In genomic region chr9:4798281-4798680, GRCh38 we compare ENCODE assay signal across 15 cellular contexts. TPM values are rescaled to one million over a fixed set of nuclear protein-coding genes. Genes with fewer than 3 reads are reported as not detected.
DNase-seq lines count a peak whose midpoint lies in the region; ATAC-seq and TF ChIP-seq lines count a peak whose summit lies in the region.
"Had no signal": no experiment of that assay in that cellular context is flagged by ENCODE, and none has a peak within 500 bp of the region (broad histone marks: within the 10 kb centered on the region; RNA-seq: fewer than 3 reads in every experiment).

No MANE protein-coding gene starts in this region.

- H3K4me3 Mint-ChIP-seq in CD14-positive monocyte: no peak overlapping the region
- H3K4me3 Mint-ChIP-seq in activated CD8-positive, alpha-beta T cell treated with anti-CD3 and anti-CD28 coated beads for 36 hours: no peak overlapping the region

- H3K4me2 ChIP-seq in Karpas-422 (ENCODE audit: low read depth, low read length, poor library complexity, severe bottlenecking): peak overlapping the region; percentile 45

- no peak overlapping the region for H2AFZ ChIP-seq in Karpas-422 (ENCODE audit: low read length)

- CTCF ChIA-PET in activated CD8-positive, alpha-beta T cell treated with anti-CD3 and anti-CD28 coated beads for 36 hours (lab: Charles Lee): interaction anchor here (1.0 to 2.4 kb wide), 4 partner anchors 13 to 380 kb away, joined by 3 to 11 read pairs (median 6); no protein-coding TSS in a partner anchor

- H3K9me3 ChIP-seq in Karpas-422 (ENCODE audit: low read length) (no peaks in the 10 kb centered on the region), adrenal gland (replicated peaks in 1 of 3) (no peaks in the 10 kb centered on the region), neutrophil (no peaks in the 10 kb centered on the region)
- H3K9me3 ChIP-seq: esophagus squamous epithelium, MG63 had no signal

- H3K79me2 ChIP-seq in Karpas-422 (ENCODE audit: low read length): peaks cover 100% of the 10 kb centered on the region

- H3K4me1 ChIP-seq in Karpas-422 (ENCODE audit: low read length) (peaks cover 33% of the 10 kb centered on the region), adrenal gland (replicated peaks in 1 of 2) (peaks cover 13 to 42% of the 10 kb centered on the region in 2 donors), neutrophil (ENCODE audit: control insufficient read depth in 1 of 2, insufficient read depth in 1 of 2, low read depth in 1 of 2, low read length in 1 of 2) (peaks cover 30 to 38% of the 10 kb centered on the region in 2 experiments)

- intact Hi-C loops in CD14-positive monocyte (cut with micrococcal nuclease) (loop anchor here (5.0 to 10.0 kb wide), 6 partner anchors 36 to 837 kb away; partner anchors contain the start of genes AK3 (in 1 of the 2), CDC37L1 (in 1 of the 2) and JAK2 (in 1 of the 2)), adrenal gland (cut with DNase I) (loop anchor here (10.0 kb wide), 1 partner anchor 187 kb away; the partner anchor contains the start of gene JAK2 (in 2 of the 2))
- intact Hi-C loops in activated CD8-positive, alpha-beta T cell treated with anti-CD3 and anti-CD28 coated beads for 36 hours (cut with micrococcal nuclease): no loop called here

- H3K9me2 ChIP-seq in Karpas-422 (replicated peaks; ENCODE audit: insufficient read depth, low read length): no peaks in the 10 kb centered on the region

- DNase-seq in CD14-positive monocyte (ENCODE audit: low spot score) (no peak), Karpas-422 (no peak), adrenal gland (no peak), DMS79 (lab: John Stamatoyannopoulos, UW) (no peak)
- no peak for DNase-seq in activated CD4-positive, alpha-beta T cell treated with anti-CD3 and anti-CD28 coated beads for 1 hour
- no peak for DNase-seq in activated CD8-positive, alpha-beta T cell treated with anti-CD3 and anti-CD28 coated beads for 36 hours
- DNase-seq: esophagus squamous epithelium; MG63; NK-92 treated with Interleukin-12 subunit alpha and Interleukin-12 subunit beta, amount 100 ng/mL, for 24 hours; stimulated activated CD4-positive, alpha-beta T cell treated with anti-CD3 and anti-CD28 coated beads, Interleukin-1b, Interleukin-23, amount 100 ng/mL, for 48 hours; stimulated activated naive CD8-positive, alpha-beta T cell treated with anti-CD3 and anti-CD28 coated beads, Interleukin-15, Interleukin-2, amounts not matched to agents 100 U/mL and 50 U/mL, for 24 hours; T-helper 9 cell had no signal

- H3K36me3 ChIP-seq in Karpas-422 (ENCODE audit: insufficient read depth, low read length) (peaks cover 20% of the 10 kb centered on the region), adrenal gland (replicated peaks in 1 of 2) (no peaks in the 10 kb centered on the region), neutrophil (no peaks in the 10 kb centered on the region)
- H3K36me3 ChIP-seq: esophagus squamous epithelium, MG63 had no signal

- H3K27me3 ChIP-seq in Karpas-422 (ENCODE audit: low read length) (no peaks in the 10 kb centered on the region), adrenal gland (no peaks in the 10 kb centered on the region), neutrophil (no peaks in the 10 kb centered on the region)
- H3K27me3 ChIP-seq: esophagus squamous epithelium, MG63 had no signal

- H3K9me3 Mint-ChIP-seq in CD14-positive monocyte: no peaks in the 10 kb centered on the region
- H3K9me3 Mint-ChIP-seq in activated CD8-positive, alpha-beta T cell treated with anti-CD3 and anti-CD28 coated beads for 36 hours: peaks cover 1% of the 10 kb centered on the region

- peak overlapping the region; percentile 21 for H3K9ac ChIP-seq in Karpas-422 (ENCODE audit: low read length)

- H3K27ac ChIP-seq in Karpas-422 (ENCODE audit: low read length) (peak overlapping the region; percentile 47), adrenal gland (peak overlapping the region in 3 of 5 donors; percentile 0 to 64 (median 10)), neutrophil (peak overlapping the region; percentile 66)
- H3K27ac ChIP-seq: C4-2B had no signal

- no peak overlapping the region for H3K4me3 ChIP-seq in Karpas-422 (ENCODE audit: low read length)
- no peak overlapping the region for H3K4me3 ChIP-seq in adrenal gland
- peak overlapping the region in 1 of 2 experiments; percentile 19 for H3K4me3 ChIP-seq in neutrophil (ENCODE audit: low read depth in 1 of 2, low read length in 1 of 2)
- H3K4me3 ChIP-seq: esophagus squamous epithelium, MG63 had no signal

- peaks cover 17% of the 10 kb centered on the region for H4K20me1 ChIP-seq in Karpas-422 (ENCODE audit: insufficient read depth, low read depth, low read length)

- no peak for TF ChIP-seq POLR2A in adrenal gland (IDR thresholded peaks at IDR 0.05)

- TF ChIP-seq CTCF in CD14-positive monocyte (IDR thresholded peaks at IDR 0.05): no peak
- TF ChIP-seq CTCF in adrenal gland (IDR thresholded peaks at IDR 0.05): no peak
- TF ChIP-seq CTCF in neutrophil (IDR thresholded peaks at IDR 0.05): no peak
- TF ChIP-seq CTCF in activated CD8-positive, alpha-beta T cell treated with anti-CD3 and anti-CD28 coated beads for 36 hours (IDR thresholded peaks at IDR 0.05): no peak

- H3K27me3 Mint-ChIP-seq in CD14-positive monocyte (ENCODE audit: low read depth in 3 of 3): peaks cover 0 to 3% (median 0%) of the 10 kb centered on the region in 3 donors
- H3K27me3 Mint-ChIP-seq in activated CD8-positive, alpha-beta T cell treated with anti-CD3 and anti-CD28 coated beads for 36 hours: no peaks in the 10 kb centered on the region

- H3K4me1 Mint-ChIP-seq in CD14-positive monocyte: peaks cover 37% of the 10 kb centered on the region
- H3K4me1 Mint-ChIP-seq in activated CD8-positive, alpha-beta T cell treated with anti-CD3 and anti-CD28 coated beads for 36 hours (ENCODE audit: low read depth): peaks cover 52% of the 10 kb centered on the region

- no peak for ATAC-seq in GM21381 (IDR thresholded peaks at IDR 0.05; ENCODE audit: unreplicated experiment)
- ATAC-seq in activated CD8-positive, alpha-beta T cell treated with anti-CD3 and anti-CD28 coated beads for 36 hours: no peak
- ATAC-seq: stimulated activated naive CD8-positive, alpha-beta T cell treated with anti-CD3 and anti-CD28 coated beads, Interleukin-15, Interleukin-2, amounts not matched to agents 100 U/mL and 50 U/mL, for 24 hours had no signal

- POLR2A ChIA-PET in activated CD8-positive, alpha-beta T cell treated with anti-CD3 and anti-CD28 coated beads for 36 hours (lab: Charles Lee): no interaction called here

- peaks cover 0 to 2% of the 10 kb centered on the region in 2 donors for H3K36me3 Mint-ChIP-seq in CD14-positive monocyte
- peaks cover 30% of the 10 kb centered on the region for H3K36me3 Mint-ChIP-seq in activated CD8-positive, alpha-beta T cell treated with anti-CD3 and anti-CD28 coated beads for 36 hours (ENCODE audit: low read depth)

- H3K27ac Mint-ChIP-seq in CD14-positive monocyte: peak overlapping the region in 4 of 7 donors; percentile 23 to 66 (median 32)
- H3K27ac Mint-ChIP-seq in activated CD8-positive, alpha-beta T cell treated with anti-CD3 and anti-CD28 coated beads for 36 hours: no peak overlapping the region

RNA-seq across cellular contexts. Expression of gene RCL1, which starts 5.5 kb away (rescaled TPM):
- polyA plus RNA-seq in CD14-positive monocyte: 1 to 10 TPM; 3.0 TPM
- total RNA-seq in Karpas-422 (2014; rRNA removed; shearing (Covaris generic); ENCODE audit: low replicate concordance): 24.9 and 31.0 TPM in 2 replicates
- total RNA-seq in adrenal gland: 10 to 100 TPM; 16.9 to 33.4 (median 24.5) TPM
- 10 to 100 TPM; 15.4 to 22.6 (median 17.9) TPM for polyA plus RNA-seq in adrenal gland
- 10 to 100 TPM; 24.5 to 28.6 TPM for total RNA-seq in activated CD8-positive, alpha-beta T cell treated with anti-CD3 and anti-CD28 coated beads for 36 hours

RNA-seq across cellular contexts. Expression of gene AK3, which starts 57.3 kb away (rescaled TPM):
- 10 to 100 TPM; 13.8 to 14.5 TPM for polyA plus RNA-seq in CD14-positive monocyte
- total RNA-seq in Karpas-422 (2014; rRNA removed; shearing (Covaris generic); ENCODE audit: low replicate concordance): 49.8 and 67.3 TPM in 2 replicates
- total RNA-seq in adrenal gland: 100 to 1,000 TPM in 6 of 8 donors, 10 to 100 TPM in 2; 86.2 to 237 (median 113) TPM
- polyA plus RNA-seq in adrenal gland: 100 to 1,000 TPM in 1 of 3 donors, 10 to 100 TPM in 2; 31.6 to 132 (median 36.3) TPM
- 10 to 100 TPM; 34.3 to 35.5 TPM for total RNA-seq in activated CD8-positive, alpha-beta T cell treated with anti-CD3 and anti-CD28 coated beads for 36 hours

Comparison
In these comparisons a context has a peak if more than half of its experiments do, and no peak if none do; other contexts are left out.
1. H3K27ac ChIP-seq: peak in every context shown above with its lines; median percentile 66 in neutrophil; 47 in Karpas-422; 10 in adrenal gland.